ENCODE assay signal across 19 cellular contexts in genomic region chr10:32947586-32947985, GRCh38. TPM values are rescaled to one million over a fixed set of nuclear protein-coding genes. Genes with fewer than 3 reads are reported as not detected.
DNase-seq lines count a peak whose midpoint lies in the region; ATAC-seq, FAIRE-seq and TF ChIP-seq lines count a peak whose summit lies in the region.
"Had no signal": no experiment of that assay in that cellular context is flagged by ENCODE, and none has a peak within 500 bp of the region (broad histone marks: within the 10 kb centered on the region; RNA-seq: fewer than 3 reads in every experiment).

No MANE protein-coding gene starts in this region.

- TF ChIP-seq POLR2A in HepG2 (IDR thresholded peaks at IDR 0.05; ENCODE audit: insufficient read depth in 1 of 2, low read depth in 2 of 2, low read length in 2 of 2) (no peak), right lobe of liver (IDR thresholded peaks at IDR 0.05) (no peak)

- BruUV-seq in HepG2 (replicated peaks; lab: Mats Ljungman, UMichigan) (no TSS peak), Panc1 (replicated peaks; lab: Mats Ljungman, UMichigan) (no TSS peak)

- H3K4me2 ChIP-seq in HepG2 (ENCODE audit: low read depth, low read length): no peak overlapping the region
- H3K4me2 ChIP-seq: PC-9 had no signal

- no peak for TF ChIP-seq RAD21 in HepG2 (CRISPR knock-in tag; IDR thresholded peaks at IDR 0.05)

- no peak for TF ChIP-seq CTCF in HepG2 (CRISPR knock-in tag; IDR thresholded peaks at IDR 0.05)
- no peak for TF ChIP-seq CTCF in right lobe of liver (IDR thresholded peaks at IDR 0.05)
- no peak for TF ChIP-seq CTCF in Panc1 (IDR thresholded peaks at IDR 0.05)
- no peak for TF ChIP-seq CTCF in kidney (IDR thresholded peaks at IDR 0.05; ENCODE audit: borderline replicate concordance, extremely low read depth, insufficient read depth)

- H3K27ac Mint-ChIP-seq in effector memory CD8-positive, alpha-beta T cell: peak overlapping the region; percentile 61 to 77
- H3K27ac Mint-ChIP-seq: CD8-positive, alpha-beta T cell had no signal

- H3K36me3 ChIP-seq in HepG2 (replicated peaks in 1 of 2; ENCODE audit: control insufficient read depth in 1 of 2, insufficient read depth in 2 of 2, low read length in 2 of 2) (no peaks in the 10 kb centered on the region), right lobe of liver (no peaks in the 10 kb centered on the region), Panc1 (ENCODE audit: control insufficient read depth, insufficient read depth, low read length) (no peaks in the 10 kb centered on the region; the same call in 1 of the 2 replicates), kidney (ENCODE audit: control insufficient read depth in 1 of 2, insufficient read depth in 2 of 2, low read length in 2 of 2) (no peaks in the 10 kb centered on the region)
- H3K36me3 ChIP-seq: HAP-1 had no signal

- peaks cover 94% of the 10 kb centered on the region for H3K79me2 ChIP-seq in HepG2 (ENCODE audit: insufficient read depth, low read length)

- WGBS in HepG2 (ENCODE audit: low lambda C conversion rate): 98% methylated on average over 5 of the region's 5 CpGs
- 89% methylated on average over 5 of the region's 5 CpGs for WGBS in right lobe of liver (ENCODE audit: insufficient coverage, low coverage, low lambda C conversion rate, missing lambda C conversion rate)

- H3K4me1 ChIP-seq in HepG2 (ENCODE audit: insufficient read depth, low read length) (peaks cover 99% of the 10 kb centered on the region), right lobe of liver (peaks cover 0 to 45% (median 2%) of the 10 kb centered on the region in 4 donors), Panc1 (ENCODE audit: control insufficient read depth, insufficient read depth, low read length) (peaks cover 88% of the 10 kb centered on the region), kidney (ENCODE audit: control insufficient read depth in 1 of 2, insufficient read depth in 1 of 2, low read depth in 1 of 2, low read length in 2 of 2) (peaks cover 14 to 17% of the 10 kb centered on the region in 2 donors)

- peaks cover 55% of the 10 kb centered on the region for H4K20me1 ChIP-seq in HepG2 (ENCODE audit: insufficient read depth, low read length)

- no peak for FAIRE-seq in HepG2 (lab: Jason Lieb, UNC)
- FAIRE-seq in kidney (lab: Jason Lieb, UNC): no peak

- H3K9ac ChIP-seq in HepG2 (ENCODE audit: insufficient read depth, low read depth, low read length): no peak overlapping the region
- H3K9ac ChIP-seq in kidney (ENCODE audit: low read length in 2 of 2): no peak overlapping the region

- in situ Hi-C loops in HepG2 (cut with HindIII; ENCODE audit: extremely low pct_ligation_motif_present, low pct_unique_long_range_greater_than_20kb) (no loop called here), Panc1 (cut with HindIII; ENCODE audit: low pct_unique_long_range_greater_than_20kb, low sequenced_read_pairs) (no loop called here)

- CTCF ChIA-PET in HepG2 (lab: Yijun Ruan, JAX; ENCODE audit: low intra/inter-chr PET ratio, low total read pairs): no interaction called here
- CTCF ChIA-PET in Panc1 (lab: Charles Lee): no interaction called here

- H3K4me3 Mint-ChIP-seq in effector memory CD8-positive, alpha-beta T cell: peak overlapping the region; percentile 45 to 62

- no peaks in the 10 kb centered on the region for H3K27me3 Mint-ChIP-seq in effector memory CD8-positive, alpha-beta T cell

- no peaks in the 10 kb centered on the region for H3K9me3 ChIP-seq in HepG2 (ENCODE audit: low read length)
- no peaks in the 10 kb centered on the region for H3K9me3 ChIP-seq in right lobe of liver
- H3K9me3 ChIP-seq in Panc1 (ENCODE audit: control insufficient read depth, insufficient read depth, low read depth, low read length): no peaks in the 10 kb centered on the region
- no peaks in the 10 kb centered on the region for H3K9me3 ChIP-seq in kidney (ENCODE audit: control insufficient read depth in 1 of 2, low read length in 2 of 2)
- H3K9me3 ChIP-seq: HAP-1 had no signal

- H3K4me3 ChIP-seq in HepG2 (replicated peaks in 1 of 3; ENCODE audit: insufficient read depth in 1 of 3, low read depth in 2 of 3, low read length in 3 of 3) (no peak overlapping the region), right lobe of liver (no peak overlapping the region), Panc1 (ENCODE audit: low read depth in 2 of 2, low read length in 2 of 2) (no peak overlapping the region), kidney (ENCODE audit: low read length in 2 of 2) (no peak overlapping the region)
- H3K4me3 ChIP-seq: HAP-1, PC-9, SK-N-MC had no signal

- DNase-seq in HepG2 (ENCODE audit: low spot score) (no peak), right lobe of liver (no peak), Panc1 (ENCODE audit: low read depth, low spot score) (no peak), kidney (no peak), NCI-H1436 treated with DMSO at 0.1 percent for 48 hours (lab: John Stamatoyannopoulos, UW) (no peak), NCI-H1694 treated with DMSO at 0.1 percent for 48 hours (lab: John Stamatoyannopoulos, UW) (no peak), NCI-H524 treated with DMSO at 0.1 percent for 48 hours (lab: John Stamatoyannopoulos, UW) (no peak)
- no peak for DNase-seq in effector memory CD8-positive, alpha-beta T cell
- DNase-seq: CD8-positive, alpha-beta T cell; DMS 273 treated with DMSO at 0.1 percent for 48 hours; EL; NCI-H1092; NCI-H1694; NCI-H345; NCI-H748 treated with DMSO at 0.1 percent for 48 hours; PC-9 had no signal

- H3K27ac ChIP-seq in HepG2 (ENCODE audit: extremely low read length, insufficient read depth, low read length) (no peak overlapping the region), right lobe of liver (no peak overlapping the region), Panc1 (ENCODE audit: low read length) (peak overlapping the region; percentile 100), kidney (ENCODE audit: low read depth in 2 of 2, low read length in 2 of 2) (no peak overlapping the region)
- H3K27ac ChIP-seq: PC-9, SK-N-MC had no signal

- H3K36me3 Mint-ChIP-seq in effector memory CD8-positive, alpha-beta T cell (ENCODE audit: insufficient read depth): peaks cover 19% of the 10 kb centered on the region
- H3K36me3 Mint-ChIP-seq: CD8-positive, alpha-beta T cell had no signal

- no peaks in the 10 kb centered on the region for H3K9me3 Mint-ChIP-seq in effector memory CD8-positive, alpha-beta T cell
- H3K9me3 Mint-ChIP-seq: CD8-positive, alpha-beta T cell had no signal

- intact Hi-C loops in HepG2 (cut with micrococcal nuclease; ENCODE audit: unreplicated experiment) (no loop called here), right lobe of liver (cut with DNase I) (no loop called here), Panc1 (cut with micrococcal nuclease; ENCODE audit: unreplicated experiment) (no loop called here), kidney (cut with DNase I) (loop anchor here (10.0 kb wide), 1 partner anchor 47 kb away; no protein-coding TSS in a partner anchor)

- peaks cover 53 to 70% of the 10 kb centered on the region in 2 donors for H3K4me1 Mint-ChIP-seq in effector memory CD8-positive, alpha-beta T cell (ENCODE audit: low read depth in 2 of 2)

- POLR2A ChIA-PET in HepG2 (lab: Yijun Ruan, JAX): no interaction called here
- POLR2A ChIA-PET in Panc1 (lab: Charles Lee): interaction anchor here (0.6 kb wide), 1 partner anchor 21 kb away, joined by 3 read pairs; no protein-coding TSS in a partner anchor

- H3K27me3 ChIP-seq in HepG2 (ENCODE audit: control insufficient read depth in 1 of 2, insufficient read depth in 2 of 2, low read length in 2 of 2) (no peaks in the 10 kb centered on the region), right lobe of liver (no peaks in the 10 kb centered on the region), Panc1 (ENCODE audit: control insufficient read depth, insufficient read depth, low read length) (no peaks in the 10 kb centered on the region)

- no peak for TF ChIP-seq EP300 in HepG2 (IDR thresholded peaks at IDR 0.05; ENCODE audit: low read depth in 2 of 2, low read length in 2 of 2)
- TF ChIP-seq EP300 in HepG2 (CRISPR knock-in tag; IDR thresholded peaks at IDR 0.05; ENCODE audit: borderline replicate concordance): no peak

- H2AFZ ChIP-seq in HepG2 (ENCODE audit: low read length): no peak overlapping the region
- H2AFZ ChIP-seq: PC-9 had no signal

- ATAC-seq in HepG2 (no peak), right lobe of liver (no peak), Panc1 (no peak)
- no peak for ATAC-seq in effector memory CD8-positive, alpha-beta T cell (replicated peaks)
- ATAC-seq: CD8-positive, alpha-beta T cell; Right ventricle myocardium inferior had no signal

TF ChIP-seq in HepG2, 621 proteins besides CTCF, POLR2A, EP300 and RAD21 (continues in another document):
- peak; percentile 89 for TF ChIP-seq ZNF629 (CRISPR knock-in tag; conservative IDR thresholded peaks at IDR 0.05)

RNA-seq across cellular contexts. Expression of gene ITGB1, which starts 10.4 kb away (rescaled TPM):
- total RNA-seq in HepG2 (2016; rRNA removed; fragmentation: Illumina TruSeq; extraction: Trizol) (123 and 190 TPM in 2 replicates), right lobe of liver (100 to 1,000 TPM; 120 to 301 (median 239) TPM), Panc1 (2021; ENCODE audit: unreplicated experiment) (803 TPM), kidney (410 TPM)
- total RNA-seq in HepG2 (2016; cell fraction: cytosol; rRNA removed; fragmentation: Illumina TruSeq; extraction: Trizol; ENCODE audit: low read depth): 12.8 and 13.0 TPM in 2 replicates
- total RNA-seq in HepG2 (2016; cell fraction: insoluble cytoplasmic fraction; rRNA removed; fragmentation: Illumina TruSeq; extraction: Trizol): 125 and 196 TPM in 2 replicates
- 42.7 and 46.7 TPM in 2 replicates for total RNA-seq in HepG2 (2016; cell fraction: membrane; rRNA removed; fragmentation: Illumina TruSeq; extraction: Trizol)
- total RNA-seq in HepG2 (2016; cell fraction: nucleus; rRNA removed; fragmentation: Illumina TruSeq; extraction: Trizol): 196 and 214 TPM in 2 replicates
- polyA plus RNA-seq in HepG2 (2011; rRNA removed) (182 and 204 TPM in 2 replicates), kidney (ENCODE audit: insufficient read depth, low read depth, low replicate concordance) (156 TPM)
- polyA plus RNA-seq in HepG2 (2011; cell fraction: cytosol; rRNA removed): 96.4 and 188 TPM in 2 replicates
- polyA plus RNA-seq in HepG2 (2011; cell fraction: nucleus; rRNA removed): 38.6 and 61.3 TPM in 2 replicates
- 233 and 276 TPM in 2 replicates for polyA plus RNA-seq in HepG2 (2012)
- 7.7 and 7.8 TPM in 2 replicates for polyA plus RNA-seq in HepG2 (2016; cell fraction: cytosol; fragmentation: Illumina TruSeq; extraction: Trizol; ENCODE audit: low read depth)
- polyA plus RNA-seq in HepG2 (2016; cell fraction: insoluble cytoplasmic fraction; fragmentation: Illumina TruSeq; extraction: Trizol; ENCODE audit: low read depth): 97.9 and 104 TPM in 2 replicates
- 21.6 and 25.4 TPM in 2 replicates for polyA plus RNA-seq in HepG2 (2016; cell fraction: membrane; fragmentation: Illumina TruSeq; extraction: Trizol; ENCODE audit: low read depth)
- 187 and 204 TPM in 2 replicates for polyA plus RNA-seq in HepG2 (2016; cell fraction: nucleus; fragmentation: Illumina TruSeq; extraction: Trizol; ENCODE audit: insufficient read depth, low read depth)
- 148 and 185 TPM in 2 replicates for polyA minus RNA-seq in HepG2 (2011; rRNA and poly(A)+ RNA removed; ENCODE audit: low replicate concordance)
- 165 and 204 TPM in 2 replicates for polyA minus RNA-seq in HepG2 (2011; cell fraction: cytosol; rRNA and poly(A)+ RNA removed)
- polyA minus RNA-seq in HepG2 (2011; cell fraction: nucleus; rRNA and poly(A)+ RNA removed): 170 and 220 TPM in 2 replicates
- polyA plus RNA-seq in Panc1 (2012; ENCODE audit: insufficient read length): 484 TPM
